Comparison of ENCODE assay signal across 29 cellular contexts in the genomic region with DNA sequence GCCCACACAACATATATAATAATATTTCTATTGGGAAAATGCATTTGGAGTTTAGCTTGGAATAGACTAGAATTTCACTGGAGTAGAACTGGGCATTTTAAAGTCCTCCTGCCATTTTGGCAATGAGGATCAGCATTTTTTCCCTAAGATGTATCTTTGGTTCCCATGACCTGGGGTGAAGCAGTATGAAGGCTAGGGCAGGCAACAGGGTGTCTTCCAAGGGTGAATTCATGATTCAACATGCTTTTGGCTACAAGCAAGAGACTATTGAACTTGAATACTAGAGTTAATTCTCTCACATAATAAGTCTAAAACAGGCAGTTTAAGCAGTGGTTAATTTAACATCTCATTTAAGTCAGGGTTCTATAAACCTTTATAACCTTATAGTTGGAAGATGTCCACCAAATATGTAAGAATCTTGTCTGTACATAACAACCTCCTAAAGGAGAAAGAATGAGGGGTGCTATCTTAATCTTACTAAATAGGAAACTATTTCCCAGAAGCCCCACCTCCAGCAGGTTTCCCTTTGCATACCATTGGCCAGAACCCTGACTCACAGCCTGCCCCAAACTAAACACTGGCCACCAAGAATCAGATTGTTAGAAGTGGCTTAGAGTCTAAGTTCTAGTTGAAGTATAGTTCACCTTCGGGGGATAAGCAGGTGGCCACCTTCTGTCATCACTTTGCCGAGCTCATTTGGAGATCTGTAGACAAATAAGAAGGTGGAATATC.
"Had no signal": no experiment of that assay in that cellular context is flagged by ENCODE, and none has a peak within 500 bp of the region (broad histone marks: within the 10 kb centered on the region; RNA-seq: fewer than 3 reads in every experiment).

No MANE protein-coding gene starts in this region.

- H3K4me3 ChIP-seq: right atrium auricular region, smooth muscle cell, upper lobe of left lung, vagina had no signal

- H3K4me2 ChIP-seq: smooth muscle cell had no signal

- H3K9ac ChIP-seq: parathyroid adenoma had no signal

- H3K4me1 ChIP-seq: parathyroid adenoma, right atrium auricular region, upper lobe of left lung had no signal

- H3K36me3 ChIP-seq: right atrium auricular region, upper lobe of left lung, vagina had no signal

- H3K79me2 ChIP-seq: parathyroid adenoma had no signal

- ATAC-seq: activated naive CD4-positive, alpha-beta T cell treated with anti-CD3 and anti-CD28 coated beads, Interleukin-2, amount 50 U/mL, for 72 hours; left colon; naive thymus-derived CD8-positive, alpha-beta T cell; stimulated activated memory B cell treated with anti-CD40 and anti-IgM and Interleukin-4, amounts not matched to agents 10 μg/mL and 1 μg/mL and 100 μg/mL, for 72 hours; stimulated activated naive CD8-positive, alpha-beta T cell treated with anti-CD3 and anti-CD28 coated beads, Interleukin-15, amount 100 ng/mL, for 72 hours had no signal

- DNase-seq: activated CD4-positive, alpha-beta memory T cell treated with anti-CD3 and anti-CD28 coated beads, Interleukin-2, amount 10 ng/mL, durations not matched to agents 7 days and 5 days; activated CD4-positive, alpha-beta T cell treated with anti-CD3 and anti-CD28 coated beads, Interleukin-2, amount 10 ng/mL, durations not matched to agents 24 days and 14 days; activated CD4-positive, CD25-positive, alpha-beta regulatory T cell treated with anti-CD3 and anti-CD28 coated beads, Interleukin-2, amount 50 U/mL, for 72 hours; activated naive CD4-positive, alpha-beta T cell; activated T-cell treated with anti-CD3 and anti-CD28 coated beads, Interleukin-2, amount 50 U/mL, for 48 hours; dermis blood vessel endothelial cell; effector CD4-positive, alpha-beta T cell; head of caudate nucleus; hippocampal formation; left colon; naive thymus-derived CD8-positive, alpha-beta T cell; nucleus accumbens; stimulated activated CD4-positive, alpha-beta T cell treated with anti-CD3 and anti-CD28 coated beads, Interleukin-1b, Interleukin-23, amount 100 ng/mL, for 48 hours; stimulated activated CD4-positive, alpha-beta T cell treated with anti-CD3 and anti-CD28 coated beads, Interleukin-4, amount 100 ng/mL, for 4 hours; stimulated activated CD8-positive, alpha-beta memory T cell treated with anti-CD3 and anti-CD28 coated beads, Interleukin-4, amount 100 ng/mL, for 48 hours; stimulated activated naive CD8-positive, alpha-beta T cell treated with anti-CD3 and anti-CD28 coated beads, Interleukin-15, amount 100 ng/mL, for 72 hours; substantia nigra; T-helper 1 cell; upper lobe of left lung had no signal

- H2AFZ ChIP-seq: parathyroid adenoma had no signal

- H3K27ac ChIP-seq: parathyroid adenoma, right atrium auricular region, upper lobe of left lung, vagina, VCaP had no signal

- H3K27me3 ChIP-seq: right atrium auricular region, upper lobe of left lung, vagina had no signal

- H3K9me3 ChIP-seq: right atrium auricular region, upper lobe of left lung, vagina had no signal

- FAIRE-seq: colon, endometrium, keratinocyte had no signal
